Comparison of ENCODE assay signal across 17 cellular contexts in the genomic region with DNA sequence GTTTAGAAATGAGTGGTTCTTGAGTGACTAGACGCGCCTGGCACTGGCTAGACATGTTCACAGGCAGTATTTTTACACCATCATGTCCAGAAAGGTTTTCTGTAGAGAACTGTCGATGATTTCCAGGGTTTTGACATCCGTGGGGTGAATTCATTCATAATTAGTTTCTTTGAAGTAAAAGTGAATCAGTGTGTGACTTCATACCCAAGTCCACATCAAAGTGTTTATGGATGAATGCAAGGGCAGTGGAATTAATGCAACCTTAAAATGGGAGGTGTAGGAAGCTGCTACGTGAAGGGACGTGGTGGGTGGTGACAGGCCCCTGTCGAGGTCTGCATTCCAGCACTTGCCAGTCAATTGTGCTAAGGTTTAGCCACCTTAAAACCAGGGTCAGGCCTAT. TPM values are rescaled to one million over a fixed set of nuclear protein-coding genes. Genes with fewer than 3 reads are reported as not detected.
DNase-seq lines count a peak whose midpoint lies in the region; ATAC-seq and TF ChIP-seq lines count a peak whose summit lies in the region.
"Had no signal": no experiment of that assay in that cellular context is flagged by ENCODE, and none has a peak within 500 bp of the region (broad histone marks: within the 10 kb centered on the region; RNA-seq: fewer than 3 reads in every experiment).

No MANE protein-coding gene starts in this region.

- CTCF ChIA-PET in HCT116 (lab: Charles Lee) = interaction anchor here (0.8 kb wide), 1 partner anchor 59 kb away, joined by 3 read pairs; no protein-coding TSS in a partner anchor

- no peak overlapping the region for H4K91ac ChIP-seq in mesenchymal stem cell (ENCODE audit: low read length)

- no peak overlapping the region for H3K9ac ChIP-seq in HCT116 (ENCODE audit: low read length)
- peak overlapping the region; percentile 12; the same call in 1 of the 2 replicates for H3K9ac ChIP-seq in OCI-LY3 (ENCODE audit: low read length)
- no peak overlapping the region for H3K9ac ChIP-seq in mesenchymal stem cell (ENCODE audit: low read length)
- H3K9ac ChIP-seq: BLaER1 treated with 17β-estradiol and CSF1 and Interleukin-3, amounts not matched to agents 10 nM and 100 nM had no signal

- TF ChIP-seq POLR2A in HCT116 (IDR thresholded peaks at IDR 0.05; ENCODE audit: borderline replicate concordance, extremely low read depth, insufficient read depth, insufficient read length) = no peak

- H3K27me3 Mint-ChIP-seq in activated T-cell treated with anti-CD3 and anti-CD28 coated beads, Interleukin-2, amount 50 U/mL, for 4 hours (ENCODE audit: low read depth) = no peaks in the 10 kb centered on the region
- H3K27me3 Mint-ChIP-seq: B cell had no signal

- H3K79me2 ChIP-seq in HCT116 (ENCODE audit: insufficient read depth, low read length) = no peaks in the 10 kb centered on the region
- H3K79me2 ChIP-seq in OCI-LY3 (ENCODE audit: low read length) = no peaks in the 10 kb centered on the region

- TF ChIP-seq CTCF in HCT116 (IDR thresholded peaks at IDR 0.05 in 2 of 3, conservative IDR thresholded peaks at IDR 0.05 in 1 of 3; ENCODE audit: borderline replicate concordance in 1 of 3, insufficient read depth in 1 of 3, low read depth in 2 of 3, low read length in 2 of 3) = no peak
- TF ChIP-seq CTCF in OCI-LY3 (IDR thresholded peaks at IDR 0.05; ENCODE audit: low read depth, low read length) = no peak
- no peak for TF ChIP-seq CTCF in GM13976 (IDR thresholded peaks at IDR 0.05; ENCODE audit: borderline replicate concordance, control extremely low read depth, extremely low read depth, insufficient read depth, missing control alignments)

- no TSS peak for BruUV-seq in HCT116 (replicated peaks; lab: Mats Ljungman, UMichigan)

- H3K4me3 Mint-ChIP-seq in activated T-cell treated with anti-CD3 and anti-CD28 coated beads, Interleukin-2, amount 50 U/mL, for 4 hours = no peak overlapping the region
- H3K4me3 Mint-ChIP-seq: B cell; CD8-positive, alpha-beta T cell had no signal

- no peak overlapping the region for H3K14ac ChIP-seq in mesenchymal stem cell (ENCODE audit: low read length in 2 of 2)

- H3K27ac ChIP-seq in HCT116 (ENCODE audit: low read depth, low read length) = no peak overlapping the region
- H3K27ac ChIP-seq in OCI-LY3 (ENCODE audit: low read length) = peak overlapping the region; percentile 48
- H3K27ac ChIP-seq in mesenchymal stem cell (ENCODE audit: low read length, poor library complexity, severe bottlenecking) = no peak overlapping the region
- H3K27ac ChIP-seq: BLaER1 treated with 17β-estradiol and CSF1 and Interleukin-3, amounts not matched to agents 10 nM and 100 nM had no signal

- no peak overlapping the region for H2BK5ac ChIP-seq in mesenchymal stem cell (ENCODE audit: low read depth, low read length, poor library complexity, severe bottlenecking)

- H4K20me1 ChIP-seq in HCT116 (ENCODE audit: insufficient read depth) (no peaks in the 10 kb centered on the region), OCI-LY3 (ENCODE audit: insufficient read depth, low read length) (no peaks in the 10 kb centered on the region)
- H4K20me1 ChIP-seq: BLaER1 treated with 17β-estradiol and CSF1 and Interleukin-3, amounts not matched to agents 10 nM and 100 nM had no signal

- H3K79me1 ChIP-seq in mesenchymal stem cell (replicated peaks; ENCODE audit: low read length, poor library complexity, severe bottlenecking) = no peaks in the 10 kb centered on the region

- no peaks in the 10 kb centered on the region for H3K9me3 Mint-ChIP-seq in activated T-cell treated with anti-CD3 and anti-CD28 coated beads, Interleukin-2, amount 50 U/mL, for 4 hours
- H3K9me3 Mint-ChIP-seq: CD8-positive, alpha-beta T cell had no signal

- H3K9me3 ChIP-seq in HCT116 (ENCODE audit: control insufficient read depth in 1 of 2, insufficient read depth in 1 of 2, low read depth in 1 of 2, low read length in 2 of 2) (no peaks in the 10 kb centered on the region), OCI-LY3 (ENCODE audit: insufficient read depth, low read length) (no peaks in the 10 kb centered on the region), mesenchymal stem cell (ENCODE audit: control insufficient read depth, low read length) (no peaks in the 10 kb centered on the region)
- H3K9me3 ChIP-seq: BLaER1 treated with 17β-estradiol and CSF1 and Interleukin-3, amounts not matched to agents 10 nM and 100 nM had no signal

- no peaks in the 10 kb centered on the region for H3K36me3 ChIP-seq in HCT116 (ENCODE audit: control insufficient read depth in 1 of 2, insufficient read depth in 2 of 2, low read length in 2 of 2)
- no peaks in the 10 kb centered on the region for H3K36me3 ChIP-seq in OCI-LY3 (replicated peaks; ENCODE audit: low read depth, low read length)
- H3K36me3 ChIP-seq in mesenchymal stem cell (ENCODE audit: control insufficient read depth in 1 of 2, insufficient read depth in 2 of 2, low read depth in 1 of 2, low read length in 2 of 2) = no peaks in the 10 kb centered on the region
- H3K36me3 ChIP-seq: BLaER1 treated with 17β-estradiol and CSF1 and Interleukin-3, amounts not matched to agents 10 nM and 100 nM had no signal

- H2BK12ac ChIP-seq in mesenchymal stem cell (ENCODE audit: low read length in 2 of 2) = no peak overlapping the region

- 88% methylated on average over 7 of the region's 7 CpGs for WGBS in mesenchymal stem cell

- TF ChIP-seq RAD21 in HCT116 (IDR thresholded peaks at IDR 0.05; ENCODE audit: low read depth) = no peak

- no peak overlapping the region for H3K18ac ChIP-seq in mesenchymal stem cell (ENCODE audit: low read depth in 1 of 2, low read length in 2 of 2)

- H3K4me3 ChIP-seq in HCT116 (replicated peaks in 1 of 2; ENCODE audit: low read depth in 1 of 2, low read length in 2 of 2) (no peak overlapping the region), OCI-LY3 (ENCODE audit: low read length) (peak overlapping the region; percentile 29; the same call in 1 of the 2 replicates), mesenchymal stem cell (ENCODE audit: insufficient read depth in 1 of 2, low read depth in 1 of 2, low read length in 2 of 2) (no peak overlapping the region)
- H3K4me3 ChIP-seq: BLaER1 treated with 17β-estradiol and CSF1 and Interleukin-3, amounts not matched to agents 10 nM and 100 nM had no signal

- no peak for DNase-seq in HCT116 (ENCODE audit: low read depth, low spot score)
- DNase-seq in mesenchymal stem cell = no peak
- DNase-seq in ecto neural progenitor cell (ENCODE audit: low spot score) = no peak
- DNase-seq in GM13976 (ENCODE audit: low spot score) = no peak
- no peak for DNase-seq in activated T-cell treated with anti-CD3 and anti-CD28 coated beads, Interleukin-2, amount 50 U/mL, for 4 hours
- DNase-seq: Calu3; CD8-positive, alpha-beta T cell; DMS53; DND-41; EL; GOT3; H7 had no signal

- no peaks in the 10 kb centered on the region for H3K36me3 Mint-ChIP-seq in activated T-cell treated with anti-CD3 and anti-CD28 coated beads, Interleukin-2, amount 50 U/mL, for 4 hours (ENCODE audit: insufficient read depth)
- H3K36me3 Mint-ChIP-seq: CD8-positive, alpha-beta T cell had no signal

- RAD21 ChIA-PET in HCT116 (lab: Charles Lee; ENCODE audit: low non-redundant PET in 1 of 2, low total read pairs in 2 of 2, uncharacterized antibody in 2 of 2, unreplicated experiment in 2 of 2) = no interaction called here

- H2BK15ac ChIP-seq in mesenchymal stem cell (ENCODE audit: low read depth, poor library complexity, severe bottlenecking) = no peak overlapping the region

- no peak overlapping the region for H2BK120ac ChIP-seq in mesenchymal stem cell (ENCODE audit: low read depth, low read length)

- H3K27me3 ChIP-seq in HCT116 (ENCODE audit: insufficient read depth, low read length) = no peaks in the 10 kb centered on the region
- H3K27me3 ChIP-seq in OCI-LY3 (ENCODE audit: low read depth, low read length) = no peaks in the 10 kb centered on the region
- H3K27me3 ChIP-seq in mesenchymal stem cell (ENCODE audit: control insufficient read depth in 1 of 2, insufficient read depth in 1 of 2, low read length in 2 of 2) = no peaks in the 10 kb centered on the region
- H3K27me3 ChIP-seq: BLaER1 treated with 17β-estradiol and CSF1 and Interleukin-3, amounts not matched to agents 10 nM and 100 nM had no signal

- intact Hi-C loops in HCT116 (cut with micrococcal nuclease) = no loop called here

- H2AFZ ChIP-seq in HCT116 (ENCODE audit: low read depth, low read length, poor library complexity, severe bottlenecking) (no peak overlapping the region), OCI-LY3 (ENCODE audit: low read depth, low read length) (peak overlapping the region; percentile 59; the same call in 1 of the 2 replicates), mesenchymal stem cell (ENCODE audit: low read depth, low read length) (no peak overlapping the region)

- in situ Hi-C loops in GM13976 (cut with MboI; ENCODE audit: low sequenced_read_pairs, unreplicated experiment) = no loop called here

- POLR2A ChIA-PET in HCT116 (lab: Charles Lee) = no interaction called here

- no peaks in the 10 kb centered on the region for H3K4me1 Mint-ChIP-seq in activated T-cell treated with anti-CD3 and anti-CD28 coated beads, Interleukin-2, amount 50 U/mL, for 4 hours (ENCODE audit: low read depth)
- H3K4me1 Mint-ChIP-seq: B cell had no signal

- H4K8ac ChIP-seq in mesenchymal stem cell (ENCODE audit: low read length) = peak overlapping the region; percentile 38

- ATAC-seq in HCT116 (no peak), esophagus mucosa (peak; percentile 76)
- ATAC-seq in activated T-cell treated with anti-CD3 and anti-CD28 coated beads, Interleukin-2, amount 50 U/mL, for 4 hours = no peak
- ATAC-seq: CD8-positive, alpha-beta T cell; HepG2 had no signal

- H3K9me2 ChIP-seq in HCT116 (ENCODE audit: insufficient read depth) = no peaks in the 10 kb centered on the region

- H3K4me2 ChIP-seq in HCT116 (ENCODE audit: low read length) (no peak overlapping the region), OCI-LY3 (ENCODE audit: low read length) (peak overlapping the region; percentile 68), mesenchymal stem cell (ENCODE audit: low read length, poor library complexity, severe bottlenecking) (no peak overlapping the region)
- H3K4me2 ChIP-seq: BLaER1 treated with 17β-estradiol and CSF1 and Interleukin-3, amounts not matched to agents 10 nM and 100 nM had no signal

- H2AK5ac ChIP-seq in mesenchymal stem cell (ENCODE audit: low read length, severe bottlenecking) = no peak overlapping the region

- H3K4me1 ChIP-seq in HCT116 (ENCODE audit: control insufficient read depth in 1 of 2, insufficient read depth in 2 of 2, low read length in 2 of 2) (peaks cover 0 to 7% of the 10 kb centered on the region in 2 experiments; a peak in 1 of 4 replicates), OCI-LY3 (ENCODE audit: low read length) (peaks cover 20% of the 10 kb centered on the region), mesenchymal stem cell (ENCODE audit: control insufficient read depth, insufficient read depth, low read depth, low read length) (peaks cover 2% of the 10 kb centered on the region)
- H3K4me1 ChIP-seq: BLaER1 treated with 17β-estradiol and CSF1 and Interleukin-3, amounts not matched to agents 10 nM and 100 nM had no signal

- no peak overlapping the region for H3K23ac ChIP-seq in mesenchymal stem cell (ENCODE audit: low read length in 2 of 2)

- H3K4ac ChIP-seq in mesenchymal stem cell (ENCODE audit: low read depth in 1 of 2, low read length in 2 of 2) = no peak overlapping the region

RNA-seq across cellular contexts. Expression of a gene that starts 38.4 kb away (rescaled TPM):
- total RNA-seq in HCT116 (2021; ENCODE audit: unreplicated experiment) (45.6 TPM), esophagus mucosa (45.4 TPM)
- 42.5 and 44.0 TPM in 2 replicates for polyA plus RNA-seq in HCT116 (2012)
- 62.4 TPM for polyA plus RNA-seq in mesenchymal stem cell (2013, experiment 1 of 2)
- 63.9 TPM for polyA plus RNA-seq in mesenchymal stem cell (2013, experiment 2 of 2)
- 10 to 100 TPM; 33.8 to 43.1 (median 33.9) TPM for total RNA-seq in activated T-cell treated with anti-CD3 and anti-CD28 coated beads, Interleukin-2, amount 50 U/mL, for 4 hours
